8 cellular contexts compared by ENCODE assay signal in genomic region chr6:26553739-26554668, GRCh38. TPM values are rescaled to one million over a fixed set of nuclear protein-coding genes. Genes with fewer than 3 reads are reported as not detected.
A peak's percentile ranks its signal among the peaks of the same experiment; 100 is the strongest.
DNase-seq lines count a peak whose midpoint lies in the region; ATAC-seq, FAIRE-seq and TF ChIP-seq lines count a peak whose summit lies in the region.

No MANE protein-coding gene starts in this region.

- H2BK12ac ChIP-seq in H1 (ENCODE audit: low read depth, low read length) = no peak overlapping the region

- no peak overlapping the region for H4K8ac ChIP-seq in H1 (ENCODE audit: extremely low read depth, insufficient read depth, low read length)

- H3K4me3 ChIP-seq in A549 (peak overlapping the region; percentile 48), H1 (ENCODE audit: extremely low read depth in 1 of 4, insufficient read depth in 2 of 4, low read depth in 3 of 4, low read length in 4 of 4) (peak overlapping the region; percentile 77 to 96 (median 80))

- DNase-seq in A549 (ENCODE audit: low read depth in 1 of 2, low spot score in 1 of 2) = peak in 1 of 2 experiments; percentile 86
- DNase-seq in NCI-H774 (lab: John Stamatoyannopoulos, UW) = peak; percentile 73
- peak; percentile 85 for DNase-seq in activated CD4-positive, alpha-beta memory T cell treated with anti-CD3 and anti-CD28 coated beads, Interleukin-2, amount 10 ng/mL, durations not matched to agents 7 days and 5 days
- DNase-seq in H1 (ENCODE audit: low read depth in 1 of 2, low spot score in 2 of 2) = peak in 1 of 2 experiments; percentile 92
- peak; percentile 83 for DNase-seq in midbrain (lab: John Stamatoyannopoulos, UW)
- DNase-seq in stimulated activated CD8-positive, alpha-beta memory T cell treated with anti-CD3 and anti-CD28 coated beads, Interleukin-15, amount 100 ng/mL, for 4 hours (ENCODE audit: low read depth in 2 of 2) = peak; percentile 48 to 54

- no peaks in the 10 kb centered on the region for H4K20me1 ChIP-seq in H1 (replicated peaks in 1 of 2; ENCODE audit: control insufficient read depth in 1 of 2, insufficient read depth in 2 of 2, low read length in 2 of 2)

- no peak overlapping the region for H2BK15ac ChIP-seq in H1 (ENCODE audit: low read length)

- WGBS in A549 (ENCODE audit: missing lambda C conversion rate) = under 1% methylated on average over 19 of the region's 19 CpGs
- WGBS in H1 (ENCODE audit: extremely low coverage in 1 of 2, insufficient coverage in 1 of 2, insufficient read length in 1 of 2, insufficient replicate concordance in 2 of 2, low coverage in 1 of 2, low lambda C conversion rate in 2 of 2, missing lambda C conversion rate in 1 of 2), 2 experiments = 3% methylated on average over 19 of the region's 19 CpGs; no CpG with 5 or more reads in 1 of the 2 experiments

- POLR2A ChIA-PET in A549 (lab: Yijun Ruan, JAX) = interaction anchor here (0.8 to 1.6 kb wide), 4 partner anchors 17 to 23 kb away, joined by 3 to 7 read pairs (median 4); partner anchors contain the start of gene HMGN4
- POLR2A ChIA-PET in activated CD4-positive, alpha-beta memory T cell treated with anti-CD3 and anti-CD28 coated beads, Interleukin-2, amount 10 ng/mL, durations not matched to agents 7 days and 5 days (lab: Charles Lee) = interaction anchor here (0.9 to 4.3 kb wide), 12 partner anchors 9 to 357 kb away, joined by 3 to 39 read pairs (median 4); partner anchors contain the start of gene HMGN4
- POLR2A ChIA-PET in H1 (lab: Charles Lee; ENCODE audit: partially characterized antibody) = interaction anchor here (1.4 to 5.0 kb wide), 2 partner anchors 10 to 17 kb away, joined by 3 to 25 read pairs; partner anchors contain the start of gene HMGN4

- H3K23ac ChIP-seq in H1 (ENCODE audit: insufficient read length) = no peak overlapping the region

- no peak overlapping the region for H2AK5ac ChIP-seq in H1 (ENCODE audit: low read depth, low read length)

- no peak overlapping the region for H3K4me3 Mint-ChIP-seq in activated CD4-positive, alpha-beta memory T cell treated with anti-CD3 and anti-CD28 coated beads, Interleukin-2, amount 10 ng/mL, durations not matched to agents 7 days and 5 days

- H3K9ac ChIP-seq in H1 (replicated peaks in 1 of 4; ENCODE audit: extremely low read depth in 1 of 4, low read depth in 3 of 4, low read length in 3 of 4) = peak overlapping the region in 3 of 4 experiments; percentile 14 to 64 (median 41); a peak in 5 of 7 replicates

- no peaks in the 10 kb centered on the region for H3K79me2 ChIP-seq in H1 (ENCODE audit: control insufficient read depth in 1 of 2, insufficient read depth in 2 of 2, low read length in 2 of 2)

- FAIRE-seq in A549 (lab: Jason Lieb, UNC) (no peak), H1 (lab: Jason Lieb, UNC) (peak; percentile 55)

- H3K9me3 Mint-ChIP-seq in activated CD4-positive, alpha-beta memory T cell treated with anti-CD3 and anti-CD28 coated beads, Interleukin-2, amount 10 ng/mL, durations not matched to agents 7 days and 5 days = no peaks in the 10 kb centered on the region

- no peak overlapping the region for H3K14ac ChIP-seq in H1 (ENCODE audit: insufficient read length)

- H3K4me2 ChIP-seq in A549 (peak overlapping the region; percentile 89), H1 (ENCODE audit: insufficient read depth in 1 of 2, low read depth in 2 of 2, low read length in 2 of 2) (peak overlapping the region; percentile 80 to 86)

- peaks cover 26% of the 10 kb centered on the region for H3K4me1 Mint-ChIP-seq in activated CD4-positive, alpha-beta memory T cell treated with anti-CD3 and anti-CD28 coated beads, Interleukin-2, amount 10 ng/mL, durations not matched to agents 7 days and 5 days

- no peak overlapping the region for H2BK120ac ChIP-seq in H1 (replicated peaks; ENCODE audit: low read depth, low read length)

- H2BK5ac ChIP-seq in H1 (ENCODE audit: low read depth, low read length) = no peak overlapping the region

- H3K36me3 ChIP-seq in H1 (ENCODE audit: control insufficient read depth in 2 of 4, insufficient read depth in 4 of 4, low read length in 3 of 4) = no peaks in the 10 kb centered on the region

- TF ChIP-seq POLR2A in A549 (IDR thresholded peaks at IDR 0.05; ENCODE audit: low read length) = no peak
- no peak for TF ChIP-seq POLR2A in H1 (IDR thresholded peaks at IDR 0.05; ENCODE audit: control extremely low read depth in 1 of 2, low read depth in 2 of 2, low read length in 2 of 2)

- H3K79me1 ChIP-seq in H1 (ENCODE audit: low read depth, low read length) = no peaks in the 10 kb centered on the region

- H3K36me3 Mint-ChIP-seq in activated CD4-positive, alpha-beta memory T cell treated with anti-CD3 and anti-CD28 coated beads, Interleukin-2, amount 10 ng/mL, durations not matched to agents 7 days and 5 days (ENCODE audit: low read depth) = no peaks in the 10 kb centered on the region

- H3K27ac ChIP-seq in A549 (peak overlapping the region; percentile 41 to 81; a peak in 5 of 6 replicates), H1 (ENCODE audit: low read depth, low read length) (no peak overlapping the region)

- H3K27ac Mint-ChIP-seq in activated CD4-positive, alpha-beta memory T cell treated with anti-CD3 and anti-CD28 coated beads, Interleukin-2, amount 10 ng/mL, durations not matched to agents 7 days and 5 days = no peak overlapping the region

- peaks cover 17% of the 10 kb centered on the region for H3K23me2 ChIP-seq in H1 (ENCODE audit: low read depth, low read length)

- ATAC-seq in A549 (peak; percentile 35 to 58), GM18861 (IDR thresholded peaks at IDR 0.05; ENCODE audit: unreplicated experiment) (peak; percentile 42), HG03442 (IDR thresholded peaks at IDR 0.05; ENCODE audit: unreplicated experiment) (peak; percentile 36)

- TF ChIP-seq CTCF in A549 (IDR thresholded peaks at IDR 0.05) = no peak
- no peak for TF ChIP-seq CTCF in H1 (IDR thresholded peaks at IDR 0.05; ENCODE audit: control extremely low read depth in 1 of 3, insufficient read depth in 1 of 3, low read depth in 1 of 3, low read length in 3 of 3)

- H3K4ac ChIP-seq in H1 (replicated peaks; ENCODE audit: insufficient read length, low read depth, low read length) = no peak overlapping the region

- H2BK20ac ChIP-seq in H1 (ENCODE audit: low read length) = no peak overlapping the region

- no peaks in the 10 kb centered on the region for H3K27me3 Mint-ChIP-seq in activated CD4-positive, alpha-beta memory T cell treated with anti-CD3 and anti-CD28 coated beads, Interleukin-2, amount 10 ng/mL, durations not matched to agents 7 days and 5 days

- CTCF ChIA-PET in A549 (lab: Yijun Ruan, JAX) (interaction anchor here (1.1 to 1.9 kb wide), 4 partner anchors 16 to 213 kb away, joined by 3 to 7 read pairs (median 5); no protein-coding TSS in a partner anchor), H1 (lab: Charles Lee; ENCODE audit: partially characterized antibody) (interaction anchor here (0.8 to 1.4 kb wide), 4 partner anchors 14 to 225 kb away, joined by 3 read pairs; no protein-coding TSS in a partner anchor)
- CTCF ChIA-PET in activated CD4-positive, alpha-beta memory T cell treated with anti-CD3 and anti-CD28 coated beads, Interleukin-2, amount 10 ng/mL, durations not matched to agents 7 days and 5 days (lab: Charles Lee) = interaction anchor here (0.9 to 3.0 kb wide), 11 partner anchors 10 to 269 kb away, joined by 3 to 19 read pairs (median 4); partner anchors contain the start of gene HMGN4

- no peak overlapping the region for H3K18ac ChIP-seq in H1 (ENCODE audit: extremely low read depth, low read length)

- H3K27me3 ChIP-seq in H1 (replicated peaks in 1 of 4; ENCODE audit: control insufficient read depth in 3 of 4, extremely low read depth in 1 of 4, insufficient read depth in 3 of 4, low read length in 3 of 4) = no peaks in the 10 kb centered on the region

- H2AFZ ChIP-seq in H1 (ENCODE audit: low read length) = peak overlapping the region; percentile 86; the same call in 1 of the 2 replicates

- TF ChIP-seq EP300 in A549 (IDR thresholded peaks at IDR 0.05) (no peak), H1 (IDR thresholded peaks at IDR 0.05; ENCODE audit: borderline replicate concordance in 1 of 2, low read depth in 2 of 2, low read length in 2 of 2) (no peak)

- no peaks in the 10 kb centered on the region for H3K9me3 ChIP-seq in A549
- H3K9me3 ChIP-seq in H1 (ENCODE audit: insufficient read depth in 2 of 2, low read depth in 1 of 2, low read length in 1 of 2) = no peaks in the 10 kb centered on the region

- no peak overlapping the region for H4K5ac ChIP-seq in H1 (ENCODE audit: insufficient read length, low read depth, low read length)

- H3K4me1 ChIP-seq in A549 = peaks cover 9% of the 10 kb centered on the region; the same call in 2 of the 3 replicates
- H3K4me1 ChIP-seq in H1 (replicated peaks in 1 of 4; ENCODE audit: control insufficient read depth in 3 of 4, insufficient read depth in 4 of 4, low read length in 3 of 4) = no peaks in the 10 kb centered on the region; a peak in 2 of 7 replicates

- no peak overlapping the region for H3K56ac ChIP-seq in H1 (replicated peaks; ENCODE audit: insufficient read length, low read depth, low read length)

- TF ChIP-seq RAD21 in A549 (conservative IDR thresholded peaks at IDR 0.05 in 1 of 2, IDR thresholded peaks at IDR 0.05 in 1 of 2) (peak in 1 of 2 experiments; percentile 1; a peak in 1 of 5 replicates), H1 (IDR thresholded peaks at IDR 0.05 in 1 of 2, conservative IDR thresholded peaks at IDR 0.05 in 1 of 2; ENCODE audit: low read depth in 2 of 2, low read length in 2 of 2) (no peak)

- no peak overlapping the region for H4K91ac ChIP-seq in H1 (replicated peaks; ENCODE audit: insufficient read length, low read length)

RNA-seq across cellular contexts. Expression of gene HMGN4, which starts 15.8 kb away (rescaled TPM):
- polyA plus RNA-seq in A549 (2011; rRNA removed) (59.0 and 62.9 TPM in 2 replicates), A549 (2017; fragmentation: RNase III; extraction: RNeasy Plus Mini Kit Qiagen cat#74134 plus additional on column Dnase treatment) (52.8 to 55.0 TPM (median 53.0 TPM) in 3 replicates), H1 (2011; rRNA removed) (18.3 and 23.4 TPM in 2 replicates)
- 28.7 and 30.1 TPM in 2 replicates for polyA plus RNA-seq in A549 (2012; cell fraction: cytosol; rRNA removed)
- polyA plus RNA-seq in A549 (2012; cell fraction: nucleus; rRNA removed) = 10.3 and 11.7 TPM in 2 replicates
- polyA minus RNA-seq in A549 (2011; rRNA and poly(A)+ RNA removed) = 15.7 and 16.9 TPM in 2 replicates
- total RNA-seq in activated CD4-positive, alpha-beta memory T cell treated with anti-CD3 and anti-CD28 coated beads, Interleukin-2, amount 10 ng/mL, durations not matched to agents 7 days and 5 days = 100 to 1,000 TPM; 108 to 109 TPM
- total RNA-seq in H1 (2021; fragmentation: NEBNext Ultra II Directional; extraction: Animal tissue kit (Norgen Biotek cat#: 25700)) = 61.9 and 66.4 TPM in 2 replicates
- polyA plus RNA-seq in H1 (2011; cell fraction: cytosol; rRNA removed) = 36.0 TPM
- polyA plus RNA-seq in H1 (2011; cell fraction: nucleus; rRNA removed) = 10.5 TPM
- polyA plus RNA-seq in H1 (2012, experiment 1 of 2) = 47.5 to 70.6 TPM (median 56.2 TPM) in 4 replicates
- 12.3 TPM for polyA plus RNA-seq in H1 (2012, experiment 2 of 2)
- polyA plus RNA-seq in H1 (2013, experiment 1 of 2) = 31.2 TPM
- polyA plus RNA-seq in H1 (2013, experiment 2 of 2) = 33.0 TPM
- 26.4 and 39.0 TPM in 2 replicates for polyA minus RNA-seq in H1 (2011; rRNA and poly(A)+ RNA removed)
- polyA minus RNA-seq in H1 (2011; cell fraction: cytosol; rRNA and poly(A)+ RNA removed) = 23.9 TPM
- polyA minus RNA-seq in H1 (2011; cell fraction: nucleus; rRNA and poly(A)+ RNA removed) = 10.3 TPM

RNA-seq across cellular contexts. Expression of gene ABT1, which starts 42.7 kb away (rescaled TPM):
- polyA plus RNA-seq in A549 (2011; rRNA removed) = 10.6 and 11.9 TPM in 2 replicates
- 14.0 and 18.5 TPM in 2 replicates for polyA plus RNA-seq in A549 (2012; cell fraction: cytosol; rRNA removed)
- polyA plus RNA-seq in A549 (2012; cell fraction: nucleus; rRNA removed) = 12.6 and 12.9 TPM in 2 replicates
- polyA plus RNA-seq in A549 (2017; fragmentation: RNase III; extraction: RNeasy Plus Mini Kit Qiagen cat#74134 plus additional on column Dnase treatment) = 10.6 to 11.5 TPM (median 11.1 TPM) in 3 replicates
- 8.2 and 10.0 TPM in 2 replicates for polyA minus RNA-seq in A549 (2011; rRNA and poly(A)+ RNA removed)
- total RNA-seq in activated CD4-positive, alpha-beta memory T cell treated with anti-CD3 and anti-CD28 coated beads, Interleukin-2, amount 10 ng/mL, durations not matched to agents 7 days and 5 days = 10 to 100 TPM; 26.3 to 26.8 TPM
- total RNA-seq in H1 (2021; fragmentation: NEBNext Ultra II Directional; extraction: Animal tissue kit (Norgen Biotek cat#: 25700)) = 20.5 and 20.6 TPM in 2 replicates
- 28.4 and 30.7 TPM in 2 replicates for polyA plus RNA-seq in H1 (2011; rRNA removed)
- 26.5 TPM for polyA plus RNA-seq in H1 (2011; cell fraction: cytosol; rRNA removed)
- polyA plus RNA-seq in H1 (2011; cell fraction: nucleus; rRNA removed) = 17.6 TPM
- polyA plus RNA-seq in H1 (2012, experiment 1 of 2) = 15.1 to 19.6 TPM (median 18.5 TPM) in 4 replicates
- 19.3 TPM for polyA plus RNA-seq in H1 (2012, experiment 2 of 2)
- 16.1 TPM for polyA plus RNA-seq in H1 (2013, experiment 1 of 2)
- polyA plus RNA-seq in H1 (2013, experiment 2 of 2) = 16.3 TPM
- polyA minus RNA-seq in H1 (2011; rRNA and poly(A)+ RNA removed) = 10.8 and 10.9 TPM in 2 replicates
- polyA minus RNA-seq in H1 (2011; cell fraction: cytosol; rRNA and poly(A)+ RNA removed) = 10.6 TPM
- polyA minus RNA-seq in H1 (2011; cell fraction: nucleus; rRNA and poly(A)+ RNA removed) = 12.5 TPM

RNA-seq across cellular contexts. Expression of gene BTN1A1, which starts 53.9 kb away (rescaled TPM):
- polyA plus RNA-seq in A549 (2011; rRNA removed) (not detected in 2 replicates), A549 (2017; fragmentation: RNase III; extraction: RNeasy Plus Mini Kit Qiagen cat#74134 plus additional on column Dnase treatment) (not detected in 3 replicates), H1 (2011; rRNA removed) (0.22 and 0.35 TPM in 2 replicates)
- 0.01 TPM in 1 of 2 replicates, not detected in the other for polyA plus RNA-seq in A549 (2012; cell fraction: cytosol; rRNA removed)
- polyA plus RNA-seq in A549 (2012; cell fraction: nucleus; rRNA removed) = 0.02 TPM in 1 of 2 replicates, not detected in the other
- not detected in 2 replicates for polyA minus RNA-seq in A549 (2011; rRNA and poly(A)+ RNA removed)
- not detected for total RNA-seq in activated CD4-positive, alpha-beta memory T cell treated with anti-CD3 and anti-CD28 coated beads, Interleukin-2, amount 10 ng/mL, durations not matched to agents 7 days and 5 days
- 0.28 and 0.55 TPM in 2 replicates for total RNA-seq in H1 (2021; fragmentation: NEBNext Ultra II Directional; extraction: Animal tissue kit (Norgen Biotek cat#: 25700))
- 0.30 TPM for polyA plus RNA-seq in H1 (2011; cell fraction: cytosol; rRNA removed)
- 0.21 TPM for polyA plus RNA-seq in H1 (2011; cell fraction: nucleus; rRNA removed)
- polyA plus RNA-seq in H1 (2012, experiment 1 of 2) = 0.23 to 0.55 TPM (median 0.37 TPM) in 4 replicates
- 0.26 TPM for polyA plus RNA-seq in H1 (2012, experiment 2 of 2)
- polyA plus RNA-seq in H1 (2013, experiment 1 of 2) = 0.51 TPM
- 0.63 TPM for polyA plus RNA-seq in H1 (2013, experiment 2 of 2)
- 0.10 and 0.32 TPM in 2 replicates for polyA minus RNA-seq in H1 (2011; rRNA and poly(A)+ RNA removed)
- not detected for polyA minus RNA-seq in H1 (2011; cell fraction: cytosol; rRNA and poly(A)+ RNA removed)
- 0.30 TPM for polyA minus RNA-seq in H1 (2011; cell fraction: nucleus; rRNA and poly(A)+ RNA removed)

Comparison
In these comparisons a context has a peak if more than half of its experiments do, and no peak if none do; other contexts are left out.
1. Of the 18 proteins assayed by ChIP-seq in both H1 and A549: peak only in H1: MAFK; only in A549: PHF8; in both: none; in neither: 14; mixed calls (peak in some experiments, not most) for 2.